Comparison of ENCODE assay signal across 8 cellular contexts in the genomic region with DNA sequence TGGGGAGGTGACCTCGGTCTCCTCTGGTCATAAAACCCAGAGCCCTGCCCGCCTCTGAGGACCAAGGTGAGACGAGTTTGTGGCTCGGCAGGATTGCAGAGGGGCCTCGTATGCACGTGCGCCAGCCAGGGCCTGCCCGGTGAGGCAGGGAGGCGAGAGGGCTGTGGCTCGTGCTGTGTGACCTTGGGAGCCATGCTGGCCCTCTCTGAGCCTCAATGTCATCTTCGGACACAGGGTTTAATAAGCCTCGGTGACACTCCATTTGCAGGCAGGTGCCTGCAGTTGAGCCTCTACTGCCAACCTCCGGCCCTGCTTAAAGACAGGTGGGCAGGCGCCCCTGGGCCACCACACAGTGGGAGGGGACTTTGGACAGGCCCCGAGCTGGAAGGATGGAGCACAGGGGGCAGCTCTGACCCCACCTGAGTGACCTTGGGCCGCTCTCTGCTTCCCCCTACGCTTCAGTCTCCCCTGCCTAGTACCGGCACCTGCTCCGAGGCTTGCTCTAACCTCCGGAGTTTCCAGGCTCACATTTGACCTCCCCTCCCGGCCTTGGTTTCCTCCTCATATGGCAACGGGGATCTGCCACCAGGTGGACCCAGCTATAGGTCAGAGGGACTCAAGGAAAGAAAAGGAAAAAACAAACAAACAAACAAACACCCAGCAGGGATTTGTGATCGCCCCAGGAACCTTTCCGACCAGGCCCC. TPM values are rescaled to one million over a fixed set of nuclear protein-coding genes. Genes with fewer than 3 reads are reported as not detected.
DNase-seq lines count a peak whose midpoint lies in the region; ATAC-seq and TF ChIP-seq lines count a peak whose summit lies in the region.

No MANE protein-coding gene starts in this region.

- TF ChIP-seq RAD21 in neural cell (conservative IDR thresholded peaks at IDR 0.05): no peak

- H3K9me3 ChIP-seq in MM.1S (replicated peaks; ENCODE audit: insufficient read depth, low read length): no peaks in the 10 kb centered on the region
- no peaks in the 10 kb centered on the region for H3K9me3 ChIP-seq in duodenal mucosa (ENCODE audit: control insufficient read depth in 1 of 2, low read length in 2 of 2)
- no peaks in the 10 kb centered on the region for H3K9me3 ChIP-seq in neural cell (ENCODE audit: low read length)

- no peak for TF ChIP-seq EP300 in neural cell (conservative IDR thresholded peaks at IDR 0.05; ENCODE audit: poor library complexity, severe bottlenecking)

- H2AFZ ChIP-seq in MM.1S (ENCODE audit: low read length) (no peak overlapping the region), neural cell (ENCODE audit: low read depth, low read length) (no peak overlapping the region)

- H3K9me2 ChIP-seq in MM.1S (replicated peaks; ENCODE audit: insufficient read depth, low read length) (no peaks in the 10 kb centered on the region), neural cell (ENCODE audit: insufficient read depth, low read length) (no peaks in the 10 kb centered on the region)

- H3K79me2 ChIP-seq in MM.1S (ENCODE audit: low read length) (peaks cover 66% of the 10 kb centered on the region), neural cell (replicated peaks; ENCODE audit: insufficient read depth, low read length) (peaks cover 3% of the 10 kb centered on the region)

- H3K9ac ChIP-seq in MM.1S (ENCODE audit: low read length): peak overlapping the region; percentile 84
- peak overlapping the region; percentile 89 to 97 for H3K9ac ChIP-seq in duodenal mucosa (ENCODE audit: low read depth in 1 of 2, low read length in 2 of 2)
- H3K9ac ChIP-seq in neural cell (ENCODE audit: low read length): peak overlapping the region; percentile 67

- H3K27ac ChIP-seq in C4-2B: peak overlapping the region; percentile 99
- H3K27ac ChIP-seq in MM.1S (ENCODE audit: low read length): no peak overlapping the region; the same call in 1 of the 2 replicates
- peak overlapping the region; percentile 98 for H3K27ac ChIP-seq in duodenal mucosa (ENCODE audit: low read depth, low read length)
- H3K27ac ChIP-seq in neural cell (ENCODE audit: low read length): no peak overlapping the region

- H3K36me3 ChIP-seq in MM.1S (replicated peaks; ENCODE audit: insufficient read depth, low read length) (no peaks in the 10 kb centered on the region), duodenal mucosa (ENCODE audit: control insufficient read depth in 1 of 2, insufficient read depth in 2 of 2, low read length in 2 of 2) (peaks cover 0 to 6% of the 10 kb centered on the region in 2 donors), neural cell (ENCODE audit: insufficient read depth, low read length) (no peaks in the 10 kb centered on the region)

- no peak for ATAC-seq in esophagus mucosa

- H3F3A ChIP-seq in MM.1S (ENCODE audit: insufficient read depth, low read length) (peaks cover 7% of the 10 kb centered on the region), neural cell (ENCODE audit: insufficient read depth, low read length, poor library complexity, severe bottlenecking) (no peaks in the 10 kb centered on the region)

- H4K20me1 ChIP-seq in MM.1S (ENCODE audit: insufficient read depth, low read length) (peaks cover 48% of the 10 kb centered on the region), neural cell (ENCODE audit: insufficient read depth) (peaks cover 5% of the 10 kb centered on the region)

- H3K4me1 ChIP-seq in MM.1S (ENCODE audit: low read length) (peaks cover 10% of the 10 kb centered on the region), duodenal mucosa (ENCODE audit: control insufficient read depth in 1 of 2, insufficient read depth in 2 of 2, low read length in 2 of 2) (peaks cover 53 to 59% of the 10 kb centered on the region in 2 donors)

- H3K27me3 ChIP-seq in MM.1S (replicated peaks; ENCODE audit: insufficient read depth, low read length) (peaks cover 13% of the 10 kb centered on the region), duodenal mucosa (ENCODE audit: control insufficient read depth in 1 of 2, insufficient read depth in 2 of 2, low read length in 2 of 2) (no peaks in the 10 kb centered on the region), neural cell (ENCODE audit: insufficient read depth, low read depth, low read length) (peaks cover 14% of the 10 kb centered on the region)

- DNase-seq in MM.1S (no peak), NCI-H2227 (lab: John Stamatoyannopoulos, UW; ENCODE audit: unreplicated experiment) (no peak), GM19238 (ENCODE audit: insufficient read length, low spot score) (no peak)
- DNase-seq in effector CD4-positive, alpha-beta T cell: no peak

- H3K4me2 ChIP-seq in MM.1S (ENCODE audit: low read depth, low read length) (peak overlapping the region; percentile 97), neural cell (ENCODE audit: low read length) (no peak overlapping the region)

- peak overlapping the region; percentile 86 for H3K4me3 ChIP-seq in MM.1S (ENCODE audit: low read length)
- H3K4me3 ChIP-seq in duodenal mucosa (ENCODE audit: low read depth in 1 of 2, low read length in 2 of 2): peak overlapping the region; percentile 76 to 78
- peak overlapping the region; percentile 74 for H3K4me3 ChIP-seq in neural cell (ENCODE audit: low read length)

- TF ChIP-seq CTCF in C4-2B (conservative IDR thresholded peaks at IDR 0.05): no peak
- TF ChIP-seq CTCF in MM.1S (IDR thresholded peaks at IDR 0.05; ENCODE audit: low read length): no peak; the same call in 1 of the 2 replicates
- TF ChIP-seq CTCF in neural cell (IDR thresholded peaks at IDR 0.05; ENCODE audit: poor library complexity, severe bottlenecking): no peak

TF ChIP-seq in neural cell, 6 proteins besides CTCF, POLR2A, EP300 and RAD21:
- TF ChIP-seq REST (IDR thresholded peaks at IDR 0.05; ENCODE audit: borderline replicate concordance) (no peak), MXI1 (conservative IDR thresholded peaks at IDR 0.05; ENCODE audit: poor library complexity, severe bottlenecking) (no peak), SMC3 (conservative IDR thresholded peaks at IDR 0.05; ENCODE audit: poor library complexity) (no peak), POLR2AphosphoS5 (IDR thresholded peaks at IDR 0.05) (no peak), EZH2 (IDR thresholded peaks at IDR 0.05; ENCODE audit: borderline replicate concordance, insufficient read depth, low read length, poor library complexity, severe bottlenecking) (no peak), TAF1 (IDR thresholded peaks at IDR 0.05; ENCODE audit: low read depth) (no peak)

RNA-seq across cellular contexts. Expression of gene ZBTB7A, which starts 3.2 kb away (rescaled TPM):
- polyA plus RNA-seq in neural cell: 1.7 and 2.5 TPM in 2 replicates
- 5.3 and 7.5 TPM in 2 replicates for polyA minus RNA-seq in neural cell
- 53.7 TPM for total RNA-seq in esophagus mucosa

RNA-seq across cellular contexts. Expression of gene PIAS4, which starts 56.0 kb away (rescaled TPM):
- polyA plus RNA-seq in neural cell: 22.3 and 27.0 TPM in 2 replicates
- 33.7 and 40.2 TPM in 2 replicates for polyA minus RNA-seq in neural cell
- 19.3 TPM for total RNA-seq in esophagus mucosa

Comparison
In these comparisons a context has a peak if more than half of its experiments do, and no peak if none do; other contexts are left out.
1. H3K27ac ChIP-seq: peak in C4-2B (single experiment) and duodenal mucosa (single experiment); none in MM.1S (single experiment) and neural cell (single experiment).
2. Peak in every context shown above with its lines, with median percentiles within 50 percentile points of each other: H3K4me3 ChIP-seq and H3K9ac ChIP-seq.